ENCODE assay signal across 1 cellular context in genomic region chr2:112661656-112662305, GRCh38.
TF ChIP-seq lines count a peak whose summit lies in the region.

No MANE protein-coding gene starts in this region.

TF ChIP-seq in HepG2, 621 proteins besides CTCF, POLR2A, EP300 and RAD21 (continued from another document):
- TF ChIP-seq, protein P1, sequence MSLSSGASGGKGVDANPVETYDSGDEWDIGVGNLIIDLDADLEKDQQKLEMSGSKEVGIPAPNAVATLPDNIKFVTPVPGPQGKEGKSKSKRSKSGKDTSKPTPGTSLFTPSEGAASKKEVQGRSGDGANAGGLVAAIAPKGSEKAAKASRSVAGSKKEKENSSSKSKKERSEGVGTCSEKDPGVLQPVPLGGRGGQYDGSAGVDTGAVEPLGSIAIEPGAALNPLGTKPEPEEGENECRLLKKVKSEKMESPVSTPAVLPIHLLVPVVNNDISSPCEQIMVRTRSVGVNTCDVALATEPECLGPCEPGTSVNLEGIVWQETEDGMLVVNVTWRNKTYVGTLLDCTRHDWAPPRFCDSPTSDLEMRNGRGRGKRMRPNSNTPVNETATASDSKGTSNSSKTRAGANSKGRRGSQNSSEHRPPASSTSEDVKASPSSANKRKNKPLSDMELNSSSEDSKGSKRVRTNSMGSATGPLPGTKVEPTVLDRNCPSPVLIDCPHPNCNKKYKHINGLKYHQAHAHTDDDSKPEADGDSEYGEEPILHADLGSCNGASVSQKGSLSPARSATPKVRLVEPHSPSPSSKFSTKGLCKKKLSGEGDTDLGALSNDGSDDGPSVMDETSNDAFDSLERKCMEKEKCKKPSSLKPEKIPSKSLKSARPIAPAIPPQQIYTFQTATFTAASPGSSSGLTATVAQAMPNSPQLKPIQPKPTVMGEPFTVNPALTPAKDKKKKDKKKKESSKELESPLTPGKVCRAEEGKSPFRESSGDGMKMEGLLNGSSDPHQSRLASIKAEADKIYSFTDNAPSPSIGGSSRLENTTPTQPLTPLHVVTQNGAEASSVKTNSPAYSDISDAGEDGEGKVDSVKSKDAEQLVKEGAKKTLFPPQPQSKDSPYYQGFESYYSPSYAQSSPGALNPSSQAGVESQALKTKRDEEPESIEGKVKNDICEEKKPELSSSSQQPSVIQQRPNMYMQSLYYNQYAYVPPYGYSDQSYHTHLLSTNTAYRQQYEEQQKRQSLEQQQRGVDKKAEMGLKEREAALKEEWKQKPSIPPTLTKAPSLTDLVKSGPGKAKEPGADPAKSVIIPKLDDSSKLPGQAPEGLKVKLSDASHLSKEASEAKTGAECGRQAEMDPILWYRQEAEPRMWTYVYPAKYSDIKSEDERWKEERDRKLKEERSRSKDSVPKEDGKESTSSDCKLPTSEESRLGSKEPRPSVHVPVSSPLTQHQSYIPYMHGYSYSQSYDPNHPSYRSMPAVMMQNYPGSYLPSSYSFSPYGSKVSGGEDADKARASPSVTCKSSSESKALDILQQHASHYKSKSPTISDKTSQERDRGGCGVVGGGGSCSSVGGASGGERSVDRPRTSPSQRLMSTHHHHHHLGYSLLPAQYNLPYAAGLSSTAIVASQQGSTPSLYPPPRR (CRISPR knock-in tag; IDR thresholded peaks at IDR 0.05; ENCODE audit: borderline replicate concordance), result no peak
- TF ChIP-seq FOSL1 (CRISPR knock-in tag; IDR thresholded peaks at IDR 0.05; ENCODE audit: borderline replicate concordance) (no peak), ZNF513 (CRISPR knock-in tag; conservative IDR thresholded peaks at IDR 0.05) (no peak), ZNF275 (CRISPR knock-in tag; IDR thresholded peaks at IDR 0.05; ENCODE audit: borderline replicate concordance) (no peak), NFKBIZ (CRISPR knock-in tag; IDR thresholded peaks at IDR 0.05) (no peak), ZNF441 (CRISPR knock-in tag; IDR thresholded peaks at IDR 0.05; ENCODE audit: borderline replicate concordance) (no peak), HDAC6 (IDR thresholded peaks at IDR 0.05; ENCODE audit: low read depth, low read length) (no peak), ZSCAN21 (CRISPR knock-in tag; IDR thresholded peaks at IDR 0.05; ENCODE audit: borderline replicate concordance) (no peak), MAFK (conservative IDR thresholded peaks at IDR 0.05 in 1 of 2, IDR thresholded peaks at IDR 0.05 in 1 of 2; ENCODE audit: low read length in 2 of 2) (peak; percentile 86 to 92), NFE2L2 (IDR thresholded peaks at IDR 0.05; ENCODE audit: low read length) (peak; percentile 33; the same call in 1 of the 2 replicates), MAFF (IDR thresholded peaks at IDR 0.05; ENCODE audit: low read depth, low read length) (peak; percentile 88), SETDB1 (CRISPR knock-in tag; IDR thresholded peaks at IDR 0.05; ENCODE audit: borderline replicate concordance) (no peak)
- TF ChIP-seq, protein P2, sequence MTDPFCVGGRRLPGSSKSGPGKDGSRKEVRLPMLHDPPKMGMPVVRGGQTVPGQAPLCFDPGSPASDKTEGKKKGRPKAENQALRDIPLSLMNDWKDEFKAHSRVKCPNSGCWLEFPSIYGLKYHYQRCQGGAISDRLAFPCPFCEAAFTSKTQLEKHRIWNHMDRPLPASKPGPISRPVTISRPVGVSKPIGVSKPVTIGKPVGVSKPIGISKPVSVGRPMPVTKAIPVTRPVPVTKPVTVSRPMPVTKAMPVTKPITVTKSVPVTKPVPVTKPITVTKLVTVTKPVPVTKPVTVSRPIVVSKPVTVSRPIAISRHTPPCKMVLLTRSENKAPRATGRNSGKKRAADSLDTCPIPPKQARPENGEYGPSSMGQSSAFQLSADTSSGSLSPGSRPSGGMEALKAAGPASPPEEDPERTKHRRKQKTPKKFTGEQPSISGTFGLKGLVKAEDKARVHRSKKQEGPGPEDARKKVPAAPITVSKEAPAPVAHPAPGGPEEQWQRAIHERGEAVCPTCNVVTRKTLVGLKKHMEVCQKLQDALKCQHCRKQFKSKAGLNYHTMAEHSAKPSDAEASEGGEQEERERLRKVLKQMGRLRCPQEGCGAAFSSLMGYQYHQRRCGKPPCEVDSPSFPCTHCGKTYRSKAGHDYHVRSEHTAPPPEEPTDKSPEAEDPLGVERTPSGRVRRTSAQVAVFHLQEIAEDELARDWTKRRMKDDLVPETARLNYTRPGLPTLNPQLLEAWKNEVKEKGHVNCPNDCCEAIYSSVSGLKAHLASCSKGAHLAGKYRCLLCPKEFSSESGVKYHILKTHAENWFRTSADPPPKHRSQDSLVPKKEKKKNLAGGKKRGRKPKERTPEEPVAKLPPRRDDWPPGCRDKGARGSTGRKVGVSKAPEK (CRISPR knock-in tag; IDR thresholded peaks at IDR 0.05; ENCODE audit: borderline replicate concordance), result no peak
- TF ChIP-seq, protein P3, sequence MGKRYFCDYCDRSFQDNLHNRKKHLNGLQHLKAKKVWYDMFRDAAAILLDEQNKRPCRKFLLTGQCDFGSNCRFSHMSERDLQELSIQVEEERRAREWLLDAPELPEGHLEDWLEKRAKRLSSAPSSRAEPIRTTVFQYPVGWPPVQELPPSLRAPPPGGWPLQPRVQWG (CRISPR knock-in tag; IDR thresholded peaks at IDR 0.05; ENCODE audit: borderline replicate concordance, low read depth), result no peak
